Comparison of ENCODE assay signal across 8 cellular contexts in genomic region chr14:100306506-100307214, GRCh38. TPM values are rescaled to one million over a fixed set of nuclear protein-coding genes. Genes with fewer than 3 reads are reported as not detected.
A peak's percentile ranks its signal among the peaks of the same experiment; 100 is the strongest.
DNase-seq lines count a peak whose midpoint lies in the region; ATAC-seq and TF ChIP-seq lines count a peak whose summit lies in the region.

No MANE protein-coding gene starts in this region.

- POLR2A ChIA-PET in T-cell (lab: Charles Lee) = interaction anchor here in 1 of 2 donors (0.6 kb wide), 1 partner anchor 34 kb away, joined by 5 read pairs; no protein-coding TSS in a partner anchor

- DNase-seq in NCI-H1105 (lab: John Stamatoyannopoulos, UW) (peak; percentile 91), T-cell (peak; percentile 8 to 82 (median 55)), amniotic stem cell (lab: John Stamatoyannopoulos, UW) (peak; percentile 84), left ventricle myocardium inferior (peak; percentile 93), progenitor cell of endocrine pancreas (ENCODE audit: low spot score, unreplicated experiment) (peak; percentile 85), type B pancreatic cell (ENCODE audit: extremely low spot score, unreplicated experiment) (peak; percentile 92)

- intact Hi-C loops in left ventricle myocardium inferior (cut with micrococcal nuclease) = no loop called here

- H3K27me3 ChIP-seq in left ventricle myocardium inferior (ENCODE audit: low read depth) = no peaks in the 10 kb centered on the region

- H3K27ac ChIP-seq in left ventricle myocardium inferior (replicated peaks) = peak overlapping the region; percentile 94

- peak overlapping the region in 1 of 2 donors; percentile 82 for H3K27ac Mint-ChIP-seq in T-cell
- peak overlapping the region; percentile 96 for H3K27ac Mint-ChIP-seq in progenitor cell of endocrine pancreas
- peak overlapping the region; percentile 72 for H3K27ac Mint-ChIP-seq in type B pancreatic cell

- H3K9me3 Mint-ChIP-seq in T-cell = no peaks in the 10 kb centered on the region
- H3K9me3 Mint-ChIP-seq in progenitor cell of endocrine pancreas (ENCODE audit: low read depth) = no peaks in the 10 kb centered on the region
- no peaks in the 10 kb centered on the region for H3K9me3 Mint-ChIP-seq in type B pancreatic cell

- peak overlapping the region; percentile 67 to 82 (median 79) for H3K4me3 Mint-ChIP-seq in T-cell
- peak overlapping the region; percentile 91 for H3K4me3 Mint-ChIP-seq in progenitor cell of endocrine pancreas (ENCODE audit: low read depth)
- peak overlapping the region; percentile 92 for H3K4me3 Mint-ChIP-seq in type B pancreatic cell

- peaks cover 78% of the 10 kb centered on the region for H3K4me1 ChIP-seq in left ventricle myocardium inferior

- ATAC-seq in HG02642 (IDR thresholded peaks at IDR 0.05; ENCODE audit: poor library complexity, unreplicated experiment) (peak; percentile 91), T-cell (replicated peaks in 1 of 4) (peak; percentile 83 to 88 (median 86))

- no peaks in the 10 kb centered on the region for H3K36me3 ChIP-seq in left ventricle myocardium inferior

- CTCF ChIA-PET in T-cell (lab: Charles Lee) = interaction anchor here in 1 of 2 donors (1.1 kb wide), 1 partner anchor 339 kb away, joined by 3 read pairs; no protein-coding TSS in a partner anchor

- H3K4me1 Mint-ChIP-seq in T-cell = peaks cover 18 to 27% (median 19%) of the 10 kb centered on the region in 3 donors
- peaks cover 27% of the 10 kb centered on the region for H3K4me1 Mint-ChIP-seq in progenitor cell of endocrine pancreas (ENCODE audit: low read depth)
- peaks cover 44% of the 10 kb centered on the region for H3K4me1 Mint-ChIP-seq in type B pancreatic cell (ENCODE audit: unreplicated experiment)

- H3K36me3 Mint-ChIP-seq in T-cell (no peaks in the 10 kb centered on the region), progenitor cell of endocrine pancreas (ENCODE audit: insufficient read depth) (peaks cover 6% of the 10 kb centered on the region), type B pancreatic cell (peaks cover 5% of the 10 kb centered on the region)

- TF ChIP-seq CTCF in GM12875 (IDR thresholded peaks at IDR 0.05; ENCODE audit: borderline replicate concordance, insufficient read depth, low read depth, low read length) (no peak), left ventricle myocardium inferior (IDR thresholded peaks at IDR 0.05; ENCODE audit: borderline replicate concordance) (no peak), progenitor cell of endocrine pancreas (IDR thresholded peaks at IDR 0.05; ENCODE audit: unreplicated experiment) (no peak), type B pancreatic cell (conservative IDR thresholded peaks at IDR 0.05) (peak; percentile 12)

- H3K27me3 Mint-ChIP-seq in T-cell (peaks cover 0 to 7% of the 10 kb centered on the region in 2 donors), progenitor cell of endocrine pancreas (no peaks in the 10 kb centered on the region), type B pancreatic cell (peaks cover 2% of the 10 kb centered on the region)

- H3K9me3 ChIP-seq in left ventricle myocardium inferior (replicated peaks) = no peaks in the 10 kb centered on the region

- peak overlapping the region; percentile 71 for H3K4me3 ChIP-seq in GM12875 (ENCODE audit: low read depth, low read length)
- peak overlapping the region; percentile 88 for H3K4me3 ChIP-seq in left ventricle myocardium inferior

RNA-seq across cellular contexts. Expression of gene SLC25A29, which starts 0.4 kb away (rescaled TPM):
- total RNA-seq in T-cell (10 to 100 TPM in 4 of 5 donors, 1 to 10 TPM in 1; 4.7 to 74.1 (median 33.4) TPM), left ventricle myocardium inferior (24.5 TPM), progenitor cell of endocrine pancreas (236 and 238 TPM in 2 replicates), type B pancreatic cell (ENCODE audit: low replicate concordance) (72.8 and 101 TPM in 2 replicates)

RNA-seq across cellular contexts. Expression of gene SLC25A47, which starts 16.5 kb away (rescaled TPM):
- total RNA-seq in T-cell (under 1 TPM in 1 of 5 donors, not detected in 4; 0.16 TPM), left ventricle myocardium inferior (not detected), progenitor cell of endocrine pancreas (not detected in 2 replicates), type B pancreatic cell (ENCODE audit: low replicate concordance) (not detected in 2 replicates)

Comparison
In these comparisons a context has a peak if more than half of its experiments do, and no peak if none do; other contexts are left out.
1. Peak in every context shown above with its lines: DNase-seq, ATAC-seq, H3K4me3 ChIP-seq and H3K27ac ChIP-seq.